Comparison of ENCODE assay signal across 29 cellular contexts in the genomic region with DNA sequence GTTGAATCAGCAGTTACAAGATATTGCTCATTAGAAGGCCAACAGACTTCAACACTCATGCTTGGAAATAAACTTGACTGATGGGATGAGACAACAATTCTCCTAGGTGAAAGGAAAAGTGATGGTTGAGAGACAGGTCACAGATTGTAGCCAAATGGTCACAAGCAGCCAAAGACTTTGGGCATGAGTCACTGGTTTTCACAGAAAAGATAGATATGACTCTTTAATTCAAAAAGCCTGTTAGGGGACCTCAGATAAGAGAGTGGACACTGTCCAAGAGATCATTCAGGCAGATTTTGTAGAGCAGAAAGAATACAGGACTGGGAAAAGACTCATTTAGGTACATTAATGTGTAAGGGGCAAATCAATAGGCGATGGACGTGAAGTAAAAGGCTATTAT.
"Had no signal": no experiment of that assay in that cellular context is flagged by ENCODE, and none has a peak within 500 bp of the region (broad histone marks: within the 10 kb centered on the region; RNA-seq: fewer than 3 reads in every experiment).

No MANE protein-coding gene starts in this region.

- DNase-seq: activated CD4-positive, alpha-beta T cell treated with anti-CD3 and anti-CD28 coated beads, Interleukin-2, amount 10 ng/mL, durations not matched to agents 24 days and 14 days; activated CD4-positive, alpha-beta T cell treated with anti-CD3 and anti-CD28 coated beads, Interleukin-2, amount 50 U/mL, for 4 hours; activated CD8-positive, alpha-beta T cell treated with anti-CD3 and anti-CD28 coated beads for 36 hours; activated gamma-delta T cell treated with Interleukin-2 at 50 U/mL for 16 hours; activated naive CD4-positive, alpha-beta T cell treated with anti-CD3 and anti-CD28 coated beads, Interleukin-2, amount 10 ng/mL, durations not matched to agents 7 days and 5 days; activated naive CD8-positive, alpha-beta T cell treated with anti-CD3 and anti-CD28 coated beads, Interleukin-2, amount 50 U/mL, for 24 hours; activated T-cell treated with anti-CD3 and anti-CD28 coated beads, Interleukin-2, amount 50 U/mL, for 4 hours; anterior cingulate cortex; body of pancreas; cortex of kidney; NCI-H1092 treated with DMSO at 0.1 percent for 48 hours; NCI-H1417; NCI-H146; NCI-H187; NCI-H2029 treated with DMSO at 0.1 percent for 48 hours; NCI-H2107; NCI-H2171; NCI-H2227 treated with DMSO at 0.1 percent for 48 hours; NCI-H524 treated with DMSO at 0.1 percent for 48 hours; PC-9; SIG-M5 had no signal

- H3K9me3 ChIP-seq: body of pancreas, breast epithelium had no signal

- H3K9me3 Mint-ChIP-seq: activated CD4-positive, alpha-beta T cell treated with anti-CD3 and anti-CD28 coated beads, Interleukin-2, amount 10 ng/mL, durations not matched to agents 24 days and 14 days; activated T-helper 1 cell treated with anti-CD3 and anti-CD28 coated beads, Interleukin-12 subunit alpha, Interleukin-12 subunit beta, Interleukin-2, Interleukin-4 antibody, amounts not matched to agents 30 ng/mL and 10 ng/mL and 1 ng/mL, durations not matched to agents 14 hours and 24 hours and 36 hours; T-helper 1 cell treated with Interleukin-12 subunit alpha and Interleukin-12 subunit beta and Interleukin-4 antibody, amounts not matched to agents 30 μg/mL and 1 μg/mL, for 36 hours had no signal

- H3K27me3 ChIP-seq: body of pancreas, breast epithelium had no signal

- H3K4me2 ChIP-seq: KMS-11, PC-9 had no signal

- H2AFZ ChIP-seq: PC-9 had no signal

- H3K4me3 Mint-ChIP-seq: activated CD4-positive, alpha-beta T cell treated with anti-CD3 and anti-CD28 coated beads, Interleukin-2, amount 10 ng/mL, durations not matched to agents 24 days and 14 days; activated CD8-positive, alpha-beta T cell treated with anti-CD3 and anti-CD28 coated beads for 36 hours; activated naive CD4-positive, alpha-beta T cell treated with anti-CD3 and anti-CD28 coated beads, Interleukin-2, amount 10 ng/mL, durations not matched to agents 7 days and 5 days; activated naive CD8-positive, alpha-beta T cell; activated naive CD8-positive, alpha-beta T cell treated with anti-CD3 and anti-CD28 coated beads, Interleukin-2, amount 50 U/mL, for 24 hours; activated T-cell treated with anti-CD3 and anti-CD28 coated beads, Interleukin-2, amount 50 U/mL, for 4 hours; activated T-helper 1 cell treated with anti-CD3 and anti-CD28 coated beads, Interleukin-12 subunit alpha, Interleukin-12 subunit beta, Interleukin-2, Interleukin-4 antibody, amounts not matched to agents 30 ng/mL and 10 ng/mL and 1 ng/mL, durations not matched to agents 14 hours and 24 hours and 36 hours; T-helper 1 cell treated with Interleukin-12 subunit alpha and Interleukin-12 subunit beta and Interleukin-4 antibody, amounts not matched to agents 30 μg/mL and 1 μg/mL, for 36 hours; T-helper 2 cell treated with Interferon-gamma antibody and Interleukin-4, amounts not matched to agents 5 μg/mL and 100 μg/mL, for 36 hours had no signal

- H3K4me1 ChIP-seq: body of pancreas, breast epithelium had no signal

- H3K27ac Mint-ChIP-seq: activated CD4-positive, alpha-beta T cell treated with anti-CD3 and anti-CD28 coated beads, Interleukin-2, amount 10 ng/mL, durations not matched to agents 24 days and 14 days; activated CD8-positive, alpha-beta T cell treated with anti-CD3 and anti-CD28 coated beads for 36 hours; activated naive CD4-positive, alpha-beta T cell treated with anti-CD3 and anti-CD28 coated beads, Interleukin-2, amount 10 ng/mL, durations not matched to agents 7 days and 5 days; activated naive CD8-positive, alpha-beta T cell; activated naive CD8-positive, alpha-beta T cell treated with anti-CD3 and anti-CD28 coated beads, Interleukin-2, amount 50 U/mL, for 24 hours; activated T-helper 1 cell treated with anti-CD3 and anti-CD28 coated beads, Interleukin-12 subunit alpha, Interleukin-12 subunit beta, Interleukin-2, Interleukin-4 antibody, amounts not matched to agents 30 ng/mL and 10 ng/mL and 1 ng/mL, durations not matched to agents 14 hours and 24 hours and 36 hours; T-helper 1 cell treated with Interleukin-12 subunit alpha and Interleukin-12 subunit beta and Interleukin-4 antibody, amounts not matched to agents 30 μg/mL and 1 μg/mL, for 36 hours; T-helper 2 cell treated with Interferon-gamma antibody and Interleukin-4, amounts not matched to agents 5 μg/mL and 100 μg/mL, for 36 hours had no signal

- H3K4me1 Mint-ChIP-seq: activated CD4-positive, alpha-beta T cell treated with anti-CD3 and anti-CD28 coated beads, Interleukin-2, amount 10 ng/mL, durations not matched to agents 24 days and 14 days; activated naive CD4-positive, alpha-beta T cell treated with anti-CD3 and anti-CD28 coated beads, Interleukin-2, amount 10 ng/mL, durations not matched to agents 7 days and 5 days; activated naive CD8-positive, alpha-beta T cell treated with anti-CD3 and anti-CD28 coated beads, Interleukin-2, amount 50 U/mL, for 24 hours had no signal

- H3K4me3 ChIP-seq: body of pancreas, breast epithelium, PC-9 had no signal

- H3K36me3 ChIP-seq: breast epithelium had no signal

- ATAC-seq: activated CD8-positive, alpha-beta T cell treated with anti-CD3 and anti-CD28 coated beads for 36 hours; activated naive CD8-positive, alpha-beta T cell treated with anti-CD3 and anti-CD28 coated beads, Interleukin-2, amount 50 U/mL, for 24 hours; activated T-cell treated with anti-CD3 and anti-CD28 coated beads, Interleukin-2, amount 50 U/mL, for 4 hours; body of pancreas; Right ventricle myocardium inferior had no signal

- H3K36me3 Mint-ChIP-seq: activated naive CD4-positive, alpha-beta T cell treated with anti-CD3 and anti-CD28 coated beads, Interleukin-2, amount 10 ng/mL, durations not matched to agents 7 days and 5 days; activated naive CD8-positive, alpha-beta T cell had no signal

- H3K27me3 Mint-ChIP-seq: activated CD4-positive, alpha-beta T cell treated with anti-CD3 and anti-CD28 coated beads, Interleukin-2, amount 10 ng/mL, durations not matched to agents 24 days and 14 days; activated CD8-positive, alpha-beta T cell treated with anti-CD3 and anti-CD28 coated beads for 36 hours; activated naive CD4-positive, alpha-beta T cell treated with anti-CD3 and anti-CD28 coated beads, Interleukin-2, amount 10 ng/mL, durations not matched to agents 7 days and 5 days; activated naive CD8-positive, alpha-beta T cell; activated naive CD8-positive, alpha-beta T cell treated with anti-CD3 and anti-CD28 coated beads, Interleukin-2, amount 50 U/mL, for 24 hours had no signal

- H3K27ac ChIP-seq: body of pancreas, breast epithelium, KMS-11, PC-9, RWPE1 had no signal

- H3K9ac ChIP-seq: KMS-11 had no signal
